8 cellular contexts compared by ENCODE assay signal in genomic region chr13:113207890-113208423, GRCh38. TPM values are rescaled to one million over a fixed set of nuclear protein-coding genes. Genes with fewer than 3 reads are reported as not detected.
DNase-seq lines count a peak whose midpoint lies in the region; ATAC-seq and TF ChIP-seq lines count a peak whose summit lies in the region.

No MANE protein-coding gene starts in this region.

- H3K4me1 ChIP-seq in ACC112 (ENCODE audit: control insufficient read depth, insufficient read depth, low read length, unreplicated experiment) (peaks cover 54% of the 10 kb centered on the region), PC-3 (ENCODE audit: insufficient read depth, low read length) (peaks cover 36% of the 10 kb centered on the region), colonic mucosa (peaks cover 5% of the 10 kb centered on the region), right lobe of liver (peaks cover 0 to 40% (median 12%) of the 10 kb centered on the region in 4 donors), tibial artery (peaks cover 0 to 63% (median 49%) of the 10 kb centered on the region in 4 donors)

- TF ChIP-seq POLR2A in right lobe of liver (IDR thresholded peaks at IDR 0.05), result no peak

- H3K27me3 ChIP-seq in ACC112 (ENCODE audit: insufficient read depth, low read length) (no peaks in the 10 kb centered on the region), PC-3 (ENCODE audit: low read length) (no peaks in the 10 kb centered on the region), colonic mucosa (no peaks in the 10 kb centered on the region), right lobe of liver (no peaks in the 10 kb centered on the region), tibial artery (no peaks in the 10 kb centered on the region)

- H3K9ac ChIP-seq in PC-3 (ENCODE audit: low read length) (peak overlapping the region; percentile 99), colonic mucosa (ENCODE audit: low read depth in 2 of 2, low read length in 2 of 2) (peak overlapping the region; percentile 93 to 97)

- H3K9me3 ChIP-seq in PC-3 (ENCODE audit: low read length) (no peaks in the 10 kb centered on the region), colonic mucosa (no peaks in the 10 kb centered on the region), right lobe of liver (no peaks in the 10 kb centered on the region), tibial artery (no peaks in the 10 kb centered on the region)

- no TSS peak for BruUV-seq in PC-3 (replicated peaks; lab: Mats Ljungman, UMichigan)

- intact Hi-C loops in PC-3 (cut with micrococcal nuclease) (no loop called here), colonic mucosa (cut with DNase I) (loop anchor here (5.0 kb wide), 1 partner anchor 51 kb away; the partner anchor contains the start of gene PROZ), right lobe of liver (cut with DNase I) (loop anchor here in 1 of 2 donors (5.0 kb wide), 1 partner anchor 51 kb away; the partner anchor contains the start of gene PROZ), tibial artery (cut with DNase I; ENCODE audit: low total_unique reads) (loop anchor here (10.0 kb wide), 1 partner anchor 53 kb away; the partner anchor contains the start of gene PROZ)

- ATAC-seq in HG03045 (IDR thresholded peaks at IDR 0.05; ENCODE audit: unreplicated experiment), result peak; percentile 11
- peak; percentile 17 for ATAC-seq in PC-3
- ATAC-seq in right lobe of liver, result peak; percentile 37 to 52 (median 50)
- no peak for ATAC-seq in HG02970 (IDR thresholded peaks at IDR 0.05; ENCODE audit: low FRiP score, unreplicated experiment)

- H3K36me3 ChIP-seq in ACC112 (ENCODE audit: insufficient read depth, low read length) (0 out of 2 replicates have a peak, but pooled peaks cover 3% of the 10 kb centered on the region), PC-3 (ENCODE audit: low read depth, low read length) (peaks cover 13% of the 10 kb centered on the region), colonic mucosa (no peaks in the 10 kb centered on the region), right lobe of liver (peaks cover 0 to 8% (median 0%) of the 10 kb centered on the region in 4 donors), tibial artery (peaks cover 0 to 10% (median 0%) of the 10 kb centered on the region in 3 donors)

- CTCF ChIA-PET in PC-3 (lab: Charles Lee), result no interaction called here

- H3K79me2 ChIP-seq in ACC112 (ENCODE audit: control insufficient read depth, insufficient read depth, low read length, unreplicated experiment) (peaks cover 90% of the 10 kb centered on the region), PC-3 (ENCODE audit: low read length) (peaks cover 87% of the 10 kb centered on the region)

- H2AFZ ChIP-seq in ACC112 (ENCODE audit: low read length, unreplicated experiment) (peak overlapping the region; percentile 27), PC-3 (ENCODE audit: low read length) (peak overlapping the region; percentile 84)

- DNase-seq in GM13976 (ENCODE audit: low spot score) (peak; percentile 49), PC-3 (peak; percentile 22), colonic mucosa (peak; percentile 50), right lobe of liver (peak; percentile 63 to 67 (median 64)), tibial artery (peak in 1 of 2 donors; percentile 73)

- peak overlapping the region; percentile 89 for H3K27ac ChIP-seq in ACC112 (ENCODE audit: low read depth, low read length)
- peak overlapping the region; percentile 82 for H3K27ac ChIP-seq in PC-3 (ENCODE audit: low read length)
- H3K27ac ChIP-seq in colonic mucosa, result peak overlapping the region; percentile 99
- H3K27ac ChIP-seq in right lobe of liver, result peak overlapping the region; percentile 94 to 99 (median 96)
- H3K27ac ChIP-seq in tibial artery, result peak overlapping the region; percentile 97 to 98

- no peaks in the 10 kb centered on the region for H3F3A ChIP-seq in PC-3 (ENCODE audit: low read length, unreplicated experiment)

- peak overlapping the region; percentile 85 for H3K4me3 ChIP-seq in ACC112 (ENCODE audit: low read depth, low read length)
- peak overlapping the region; percentile 99 for H3K4me3 ChIP-seq in PC-3 (ENCODE audit: low read length)
- peak overlapping the region; percentile 81 for H3K4me3 ChIP-seq in colonic mucosa
- H3K4me3 ChIP-seq in right lobe of liver, result peak overlapping the region; percentile 72 to 98 (median 90)
- H3K4me3 ChIP-seq in tibial artery, result peak overlapping the region; percentile 80 to 99

- no peak for TF ChIP-seq CTCF in GM13976 (IDR thresholded peaks at IDR 0.05; ENCODE audit: borderline replicate concordance, control extremely low read depth, extremely low read depth, insufficient read depth, missing control alignments)
- no peak for TF ChIP-seq CTCF in PC-3 (conservative IDR thresholded peaks at IDR 0.05; ENCODE audit: low read depth, low read length)
- TF ChIP-seq CTCF in colonic mucosa (IDR thresholded peaks at IDR 0.05), result no peak
- TF ChIP-seq CTCF in right lobe of liver (IDR thresholded peaks at IDR 0.05), result no peak
- no peak for TF ChIP-seq CTCF in tibial artery (IDR thresholded peaks at IDR 0.05)

- peak overlapping the region; percentile 99 for H3K4me2 ChIP-seq in PC-3 (ENCODE audit: low read length)

- in situ Hi-C loops in GM13976 (cut with MboI; ENCODE audit: low sequenced_read_pairs, unreplicated experiment), result no loop called here

- POLR2A ChIA-PET in PC-3 (lab: Charles Lee; ENCODE audit: unreplicated experiment), result no interaction called here

- peaks cover 27% of the 10 kb centered on the region for H4K20me1 ChIP-seq in PC-3 (ENCODE audit: low read length)

- WGBS in right lobe of liver (ENCODE audit: insufficient coverage, low coverage, low lambda C conversion rate, missing lambda C conversion rate), result 0% methylated on average over 9 of the region's 45 CpGs

- H3K9me2 ChIP-seq in PC-3 (replicated peaks; ENCODE audit: low read length), result no peaks in the 10 kb centered on the region

RNA-seq across cellular contexts. Expression of gene PCID2, which starts 0.5 kb away (rescaled TPM):
- total RNA-seq in PC-3 (2014; rRNA removed), result 35.1 and 39.4 TPM in 2 replicates
- total RNA-seq in colonic mucosa, result 10 to 100 TPM; 23.4 to 40.2 TPM
- total RNA-seq in right lobe of liver, result 10 to 100 TPM; 15.1 to 24.9 (median 19.4) TPM

RNA-seq across cellular contexts. Expression of gene CUL4A, which starts 1.5 kb away (rescaled TPM):
- total RNA-seq in PC-3 (2014; rRNA removed) (82.4 and 88.7 TPM in 2 replicates), colonic mucosa (10 to 100 TPM; 54.6 to 62.6 TPM), right lobe of liver (10 to 100 TPM; 29.2 to 75.8 (median 39.5) TPM)

RNA-seq across cellular contexts. Expression of gene PROZ, which starts 49.5 kb away (rescaled TPM):
- not detected in 2 replicates for total RNA-seq in PC-3 (2014; rRNA removed)
- not detected for total RNA-seq in colonic mucosa
- 10 to 100 TPM; 11.2 to 71.2 (median 56.9) TPM for total RNA-seq in right lobe of liver

Comparison
In these comparisons a context has a peak if more than half of its experiments do, and no peak if none do; other contexts are left out.
1. RNA of gene PROZ, which starts 49.5 kb away (total RNA-seq): 11.2 to 71.2 TPM in right lobe of liver; not detected in colonic mucosa and not detected in PC-3; every median in the first group is over 10 times any median in the second.
2. Peak in every context shown above with its lines, with median percentiles within 50 percentile points of each other: H3K27ac ChIP-seq and H3K4me3 ChIP-seq.